ENCODE assay signal across 8 cellular contexts in the genomic region with DNA sequence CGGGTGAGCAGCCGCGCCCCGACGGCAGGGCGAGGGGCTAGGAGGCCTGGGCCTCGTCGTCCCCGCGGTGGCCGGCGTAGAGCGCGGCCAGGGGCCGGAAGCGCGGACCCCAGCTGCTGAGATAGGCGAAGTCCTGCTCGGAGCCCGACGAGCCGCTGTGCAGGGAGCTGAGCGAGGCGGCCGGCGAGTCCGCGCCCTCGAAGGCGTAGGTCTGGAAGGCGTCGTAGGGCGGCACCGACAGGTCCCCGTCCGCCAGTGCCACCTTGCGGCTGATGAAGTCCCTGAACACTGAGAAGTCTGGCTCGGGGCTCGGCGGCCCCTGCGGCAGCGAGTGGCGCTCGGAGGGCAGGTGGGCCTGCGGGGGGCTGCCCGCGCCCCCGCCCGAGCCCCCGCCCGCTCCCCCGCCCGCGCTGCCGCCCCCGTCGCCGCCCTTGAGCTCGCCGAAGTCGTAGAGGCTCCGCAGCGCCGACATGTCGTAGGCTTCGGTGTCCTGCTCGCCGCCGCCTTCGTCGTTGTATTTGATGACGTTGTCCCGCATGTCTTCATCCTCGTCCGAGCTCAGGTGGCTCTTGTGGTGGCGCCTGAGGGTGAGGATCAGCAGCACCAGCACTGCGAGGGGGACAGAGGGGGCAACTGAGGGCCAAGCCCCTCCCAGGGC. TPM values are rescaled to one million over a fixed set of nuclear protein-coding genes. Genes with fewer than 3 reads are reported as not detected.
DNase-seq lines count a peak whose midpoint lies in the region; ATAC-seq and TF ChIP-seq lines count a peak whose summit lies in the region.

No MANE protein-coding gene starts in this region.

- H3K4me1 Mint-ChIP-seq in activated CD8-positive, alpha-beta memory T cell treated with anti-CD3 and anti-CD28 coated beads, Interleukin-2, amount 10 ng/mL, durations not matched to agents 7 days and 5 days: no peaks in the 10 kb centered on the region
- peaks cover 0 to 9% (median 8%) of the 10 kb centered on the region in 3 donors for H3K4me1 Mint-ChIP-seq in naive B cell
- peaks cover 10% of the 10 kb centered on the region for H3K4me1 Mint-ChIP-seq in stimulated activated effector memory CD8-positive, alpha-beta T cell treated with anti-CD3 and anti-CD28 coated beads, Interleukin-12 subunit alpha, Interleukin-12 subunit beta, amount 100 ng/mL, for 72 hours

- no peaks in the 10 kb centered on the region for H3K9me3 Mint-ChIP-seq in activated CD8-positive, alpha-beta memory T cell treated with anti-CD3 and anti-CD28 coated beads, Interleukin-2, amount 10 ng/mL, durations not matched to agents 7 days and 5 days (ENCODE audit: low read depth)
- no peaks in the 10 kb centered on the region for H3K9me3 Mint-ChIP-seq in naive B cell
- H3K9me3 Mint-ChIP-seq in stimulated activated effector memory CD8-positive, alpha-beta T cell treated with anti-CD3 and anti-CD28 coated beads, Interleukin-12 subunit alpha, Interleukin-12 subunit beta, amount 100 ng/mL, for 72 hours: no peaks in the 10 kb centered on the region

- H3K4me3 ChIP-seq in epithelial cell of proximal tubule (ENCODE audit: low read depth, low read length): no peak overlapping the region

- TF ChIP-seq CTCF in epithelial cell of proximal tubule (conservative IDR thresholded peaks at IDR 0.05; ENCODE audit: low read depth, low read length): peak; percentile 56

- H3K36me3 Mint-ChIP-seq in activated CD8-positive, alpha-beta memory T cell treated with anti-CD3 and anti-CD28 coated beads, Interleukin-2, amount 10 ng/mL, durations not matched to agents 7 days and 5 days: no peaks in the 10 kb centered on the region
- no peaks in the 10 kb centered on the region for H3K36me3 Mint-ChIP-seq in naive B cell
- H3K36me3 Mint-ChIP-seq in stimulated activated effector memory CD8-positive, alpha-beta T cell treated with anti-CD3 and anti-CD28 coated beads, Interleukin-12 subunit alpha, Interleukin-12 subunit beta, amount 100 ng/mL, for 72 hours: no peaks in the 10 kb centered on the region

- H3K27me3 Mint-ChIP-seq in activated CD8-positive, alpha-beta memory T cell treated with anti-CD3 and anti-CD28 coated beads, Interleukin-2, amount 10 ng/mL, durations not matched to agents 7 days and 5 days: peaks cover 56% of the 10 kb centered on the region
- H3K27me3 Mint-ChIP-seq in naive B cell: peaks cover 46 to 86% (median 85%) of the 10 kb centered on the region in 3 donors

- peak; percentile 88 for ATAC-seq in activated CD8-positive, alpha-beta memory T cell treated with anti-CD3 and anti-CD28 coated beads, Interleukin-2, amount 10 ng/mL, durations not matched to agents 7 days and 5 days
- peak; percentile 95 to 97 for ATAC-seq in naive B cell (ENCODE audit: low read depth in 2 of 2)
- peak; percentile 84 for ATAC-seq in stimulated activated effector memory CD8-positive, alpha-beta T cell treated with anti-CD3 and anti-CD28 coated beads, Interleukin-12 subunit alpha, Interleukin-12 subunit beta, amount 100 ng/mL, for 72 hours
- no peak for ATAC-seq in HG03520 (IDR thresholded peaks at IDR 0.05; ENCODE audit: unreplicated experiment)
- no peak for ATAC-seq in HG03571 (IDR thresholded peaks at IDR 0.05; ENCODE audit: unreplicated experiment)

- CTCF ChIA-PET in activated CD8-positive, alpha-beta memory T cell treated with anti-CD3 and anti-CD28 coated beads, Interleukin-2, amount 10 ng/mL, durations not matched to agents 7 days and 5 days (lab: Charles Lee): interaction anchor here (0.8 to 4.4 kb wide), 12 partner anchors 8 to 187 kb away, joined by 3 to 20 read pairs (median 4); no protein-coding TSS in a partner anchor

- DNase-seq in ELF-1 (ENCODE audit: low read depth, low spot score) (peak; percentile 85), NCI-H2196 (lab: John Stamatoyannopoulos, UW; ENCODE audit: unreplicated experiment) (peak; percentile 60), epithelial cell of proximal tubule (ENCODE audit: low read depth) (no peak), naive B cell (peak; percentile 71)
- DNase-seq in activated CD8-positive, alpha-beta memory T cell treated with anti-CD3 and anti-CD28 coated beads, Interleukin-2, amount 10 ng/mL, durations not matched to agents 7 days and 5 days: peak; percentile 76
- DNase-seq in stimulated activated effector memory CD8-positive, alpha-beta T cell treated with anti-CD3 and anti-CD28 coated beads, Interleukin-12 subunit alpha, Interleukin-12 subunit beta, amount 100 ng/mL, for 72 hours (ENCODE audit: low spot score in 2 of 2): peak; percentile 61 to 82

- no peak overlapping the region for H3K4me3 Mint-ChIP-seq in activated CD8-positive, alpha-beta memory T cell treated with anti-CD3 and anti-CD28 coated beads, Interleukin-2, amount 10 ng/mL, durations not matched to agents 7 days and 5 days
- H3K4me3 Mint-ChIP-seq in naive B cell: peak overlapping the region in 1 of 8 donors; percentile 12
- H3K4me3 Mint-ChIP-seq in stimulated activated effector memory CD8-positive, alpha-beta T cell treated with anti-CD3 and anti-CD28 coated beads, Interleukin-12 subunit alpha, Interleukin-12 subunit beta, amount 100 ng/mL, for 72 hours: no peak overlapping the region

- H3K27ac Mint-ChIP-seq in activated CD8-positive, alpha-beta memory T cell treated with anti-CD3 and anti-CD28 coated beads, Interleukin-2, amount 10 ng/mL, durations not matched to agents 7 days and 5 days: no peak overlapping the region
- peak overlapping the region in 1 of 6 donors; percentile 55 for H3K27ac Mint-ChIP-seq in naive B cell
- no peak overlapping the region for H3K27ac Mint-ChIP-seq in stimulated activated effector memory CD8-positive, alpha-beta T cell treated with anti-CD3 and anti-CD28 coated beads, Interleukin-12 subunit alpha, Interleukin-12 subunit beta, amount 100 ng/mL, for 72 hours

RNA-seq across cellular contexts. Expression of a gene that starts 56.5 kb away (rescaled TPM):
- total RNA-seq in activated CD8-positive, alpha-beta memory T cell treated with anti-CD3 and anti-CD28 coated beads, Interleukin-2, amount 10 ng/mL, durations not matched to agents 7 days and 5 days: 1 to 10 TPM; 1.3 to 2.2 TPM
- total RNA-seq in epithelial cell of proximal tubule: 49.7 and 74.7 TPM in 2 replicates
- 100 to 1,000 TPM; 273 to 368 (median 312) TPM for polyA plus RNA-seq in naive B cell (ENCODE audit: low read depth in 6 of 6)

Comparison
In these comparisons a context has a peak if more than half of its experiments do, and no peak if none do; other contexts are left out.
1. ATAC-seq: peak in activated CD8-positive, alpha-beta memory T cell treated with anti-CD3 and anti-CD28 coated beads, Interleukin-2, amount 10 ng/mL, durations not matched to agents 7 days and 5 days (single experiment), naive B cell (2 of 2) and stimulated activated effector memory CD8-positive, alpha-beta T cell treated with anti-CD3 and anti-CD28 coated beads, Interleukin-12 subunit alpha, Interleukin-12 subunit beta, amount 100 ng/mL, for 72 hours (single experiment); none in HG03520 (single experiment) and HG03571 (single experiment).
2. RNA of a gene that starts 56.5 kb away (total RNA-seq): 49.7 to 74.7 TPM in epithelial cell of proximal tubule; 1.3 to 2.2 TPM in activated CD8-positive, alpha-beta memory T cell treated with anti-CD3 and anti-CD28 coated beads, Interleukin-2, amount 10 ng/mL, durations not matched to agents 7 days and 5 days; every median in the first group is over 10 times any median in the second.